In genomic region chr1:108267097-108267496, GRCh38 we compare ENCODE assay signal across 11 cellular contexts. TPM values are rescaled to one million over a fixed set of nuclear protein-coding genes. Genes with fewer than 3 reads are reported as not detected.
"Had no signal": no experiment of that assay in that cellular context is flagged by ENCODE, and none has a peak within 500 bp of the region (broad histone marks: within the 10 kb centered on the region; RNA-seq: fewer than 3 reads in every experiment).

No MANE protein-coding gene starts in this region.

RNA-seq across cellular contexts. Expression of gene NBPF4, which starts 23.2 kb away (rescaled TPM):
- total RNA-seq: activated B cell treated with CpG ODN at 0.5 μM for 24 hours; activated CD4-positive, alpha-beta memory T cell treated with anti-CD3 and anti-CD28 coated beads for 36 hours; activated CD4-positive, alpha-beta T cell treated with anti-CD3 and anti-CD28 coated beads, Interleukin-2, amount 10 ng/mL, durations not matched to agents 24 days and 14 days; activated CD8-positive, alpha-beta T cell treated with anti-CD3 and anti-CD28 coated beads for 36 hours; activated naive CD4-positive, alpha-beta T cell treated with anti-CD3 and anti-CD28 coated beads for 36 hours; activated naive CD4-positive, alpha-beta T cell treated with anti-CD3 and anti-CD28 coated beads, Interleukin-2, amount 50 U/mL, for 72 hours; activated T-helper 17 cell treated with anti-CD3 and anti-CD28 coated beads, Interleukin-2, amount 50 U/mL, for 72 hours; bronchial epithelial cell; cardiac muscle cell had no signal
- polyA plus RNA-seq: adrenal gland, aorta, cardiac muscle cell had no signal
